Comparison of ENCODE assay signal across 8 cellular contexts in genomic region chr2:179263015-179263414, GRCh38. TPM values are rescaled to one million over a fixed set of nuclear protein-coding genes. Genes with fewer than 3 reads are reported as not detected.
DNase-seq lines count a peak whose midpoint lies in the region; ATAC-seq, FAIRE-seq and TF ChIP-seq lines count a peak whose summit lies in the region.

No MANE protein-coding gene starts in this region.

- intact Hi-C loops in pancreas (cut with DNase I) = no loop called here
- intact Hi-C loops in head of caudate nucleus (cut with DNase I) = loop anchor here (10.0 kb wide), 1 partner anchor 72 kb away; no protein-coding TSS in a partner anchor

- H3K4me2 ChIP-seq in DND-41 (ENCODE audit: insufficient read depth, low read length) (peak overlapping the region; percentile 86), OCI-LY3 (ENCODE audit: low read length) (peak overlapping the region; percentile 100)

- H3K27ac ChIP-seq in DND-41 (ENCODE audit: low read length) (no peak overlapping the region), OCI-LY3 (ENCODE audit: low read length) (no peak overlapping the region), pancreas (peak overlapping the region in 2 of 4 donors; percentile 79 to 86)

- H3K9ac ChIP-seq in DND-41 (ENCODE audit: low read depth, low read length) (peak overlapping the region; percentile 84), OCI-LY3 (ENCODE audit: low read length) (peak overlapping the region; percentile 76)

- H3K9me3 ChIP-seq in DND-41 (ENCODE audit: insufficient read depth, low read length, severe bottlenecking) = no peaks in the 10 kb centered on the region
- H3K9me3 ChIP-seq in OCI-LY3 (ENCODE audit: insufficient read depth, low read length) = no peaks in the 10 kb centered on the region
- no peaks in the 10 kb centered on the region for H3K9me3 ChIP-seq in pancreas

- no peak for TF ChIP-seq POLR2A in erythroblast (IDR thresholded peaks at IDR 0.05; ENCODE audit: low read length)

- peaks cover 49% of the 10 kb centered on the region for H3K79me2 ChIP-seq in DND-41 (ENCODE audit: insufficient read depth, low read length)
- peaks cover 18% of the 10 kb centered on the region for H3K79me2 ChIP-seq in OCI-LY3 (ENCODE audit: low read length)

- H3K36me3 ChIP-seq in DND-41 (ENCODE audit: insufficient read depth, low read length) (no peaks in the 10 kb centered on the region; the same call in 1 of the 2 replicates), OCI-LY3 (replicated peaks; ENCODE audit: low read depth, low read length) (no peaks in the 10 kb centered on the region), pancreas (no peaks in the 10 kb centered on the region)

- H4K20me1 ChIP-seq in DND-41 (ENCODE audit: insufficient read depth, low read length) (peaks cover 7% of the 10 kb centered on the region; the same call in 1 of the 2 replicates), OCI-LY3 (ENCODE audit: insufficient read depth, low read length) (no peaks in the 10 kb centered on the region)

- peaks cover 12% of the 10 kb centered on the region for H3K27me3 ChIP-seq in DND-41 (ENCODE audit: insufficient read depth, low read length, poor library complexity)
- peaks cover 14% of the 10 kb centered on the region for H3K27me3 ChIP-seq in OCI-LY3 (ENCODE audit: low read depth, low read length)
- H3K27me3 ChIP-seq in pancreas = no peaks in the 10 kb centered on the region

- TF ChIP-seq CTCF in DND-41 (IDR thresholded peaks at IDR 0.05; ENCODE audit: borderline replicate concordance, extremely low read depth, low read length, poor library complexity, severe bottlenecking) (no peak), OCI-LY3 (IDR thresholded peaks at IDR 0.05; ENCODE audit: low read depth, low read length) (no peak), epithelial cell of proximal tubule (conservative IDR thresholded peaks at IDR 0.05; ENCODE audit: low read depth, low read length) (no peak), pancreas (IDR thresholded peaks at IDR 0.05) (no peak)

- no peak for ATAC-seq in DND-41 (ENCODE audit: insufficient read depth, low read depth)
- ATAC-seq in pancreas = peak in 3 of 4 donors; percentile 25 to 40 (median 29)
- no peak for ATAC-seq in HG03520 (IDR thresholded peaks at IDR 0.05; ENCODE audit: unreplicated experiment)

- H3K4me1 ChIP-seq in DND-41 (ENCODE audit: insufficient read depth, low read length) = peaks cover 25% of the 10 kb centered on the region
- peaks cover 12% of the 10 kb centered on the region for H3K4me1 ChIP-seq in OCI-LY3 (ENCODE audit: low read length)
- peaks cover 8 to 22% (median 13%) of the 10 kb centered on the region in 3 donors for H3K4me1 ChIP-seq in pancreas

- H3K4me3 ChIP-seq in DND-41 (ENCODE audit: low read depth in 1 of 2, low read length in 2 of 2) (peak overlapping the region in 1 of 2 experiments; percentile 78; a peak in 3 of 4 replicates), OCI-LY3 (ENCODE audit: low read length) (peak overlapping the region; percentile 95), epithelial cell of proximal tubule (ENCODE audit: low read depth, low read length) (peak overlapping the region; percentile 88), pancreas (peak overlapping the region in 3 of 4 donors; percentile 48 to 72 (median 63))

- DNase-seq in DND-41 = no peak
- no peak for DNase-seq in epithelial cell of proximal tubule (ENCODE audit: low read depth)
- no peak for DNase-seq in pancreas
- DNase-seq in NCI-H2107 (lab: John Stamatoyannopoulos, UW) = no peak
- no peak for DNase-seq in erythroblast (lab: John Stamatoyannopoulos, UW)
- DNase-seq in head of caudate nucleus = no peak

- H2AFZ ChIP-seq in DND-41 (ENCODE audit: low read depth, low read length) = no peak overlapping the region
- H2AFZ ChIP-seq in OCI-LY3 (ENCODE audit: low read depth, low read length) = no peak overlapping the region

- 12 to 26% methylated on average over 4 of the region's 4 CpGs for WGBS in pancreas, 2 donors

- FAIRE-seq in pancreas (lab: Jason Lieb, UNC) = peak; percentile 53

RNA-seq across cellular contexts. Expression of gene SESTD1, which starts 1.6 kb away (rescaled TPM):
- total RNA-seq in epithelial cell of proximal tubule (13.9 and 18.5 TPM in 2 replicates), pancreas (10 to 100 TPM; 10.5 to 37.0 (median 17.8) TPM)
- 1 to 10 TPM; 4.0 to 7.5 TPM for polyA plus RNA-seq in pancreas

Comparison
In these comparisons a context has a peak if more than half of its experiments do, and no peak if none do; other contexts are left out.
1. ATAC-seq: peak in pancreas (3 of 4); none in DND-41 (single experiment) and HG03520 (single experiment).